ENCODE assay signal across 13 cellular contexts in the genomic region with DNA sequence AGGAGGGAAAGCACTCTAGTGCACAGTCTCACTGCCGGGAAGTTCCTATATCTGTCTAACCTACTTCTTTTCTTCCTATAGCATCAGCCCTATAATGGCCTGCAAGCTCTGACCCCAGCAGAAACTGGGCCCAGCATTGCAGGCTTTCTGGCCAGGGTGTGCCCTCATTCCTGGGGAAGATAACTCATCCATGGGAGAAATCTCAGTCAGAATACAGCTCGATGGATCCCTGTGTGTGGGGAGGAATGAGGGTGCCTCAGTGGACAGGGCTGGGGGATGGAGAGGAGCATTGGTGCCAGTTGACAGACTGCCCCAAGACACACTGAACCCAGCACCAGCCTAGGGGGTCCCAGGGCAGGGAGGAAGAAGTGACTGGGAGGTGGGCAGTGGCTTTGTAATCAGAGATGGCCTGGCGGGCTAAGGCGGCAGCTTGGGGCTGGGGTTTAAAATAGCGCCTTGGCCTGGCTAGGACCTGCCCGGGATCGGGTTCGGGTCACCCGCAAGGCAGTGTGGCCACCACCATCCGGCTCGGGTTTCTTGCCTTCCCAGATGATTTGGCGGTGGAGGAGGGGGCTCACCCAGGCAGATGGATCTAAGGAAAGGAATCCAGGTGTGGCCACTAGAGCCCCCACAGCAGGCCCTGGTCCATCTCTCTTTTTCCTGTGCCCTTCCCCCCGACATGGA. TPM values are rescaled to one million over a fixed set of nuclear protein-coding genes. Genes with fewer than 3 reads are reported as not detected.
A peak's percentile ranks its signal among the peaks of the same experiment; 100 is the strongest.
DNase-seq lines count a peak whose midpoint lies in the region; ATAC-seq and TF ChIP-seq lines count a peak whose summit lies in the region.
"Had no signal": no experiment of that assay in that cellular context is flagged by ENCODE, and none has a peak within 500 bp of the region (broad histone marks: within the 10 kb centered on the region; RNA-seq: fewer than 3 reads in every experiment).

No MANE protein-coding gene starts in this region.

- no peak for ATAC-seq in activated T-cell treated with anti-CD3 and anti-CD28 coated beads, Interleukin-2, amount 50 U/mL, for 72 hours (replicated peaks in 1 of 2)
- ATAC-seq in stimulated activated naive CD8-positive, alpha-beta T cell treated with anti-CD3 and anti-CD28 coated beads, Interleukin-15, amount 100 ng/mL, for 72 hours, result no peak
- ATAC-seq in omental fat pad (ENCODE audit: low FRiP score), result no peak
- ATAC-seq in HG02938 (IDR thresholded peaks at IDR 0.05; ENCODE audit: unreplicated experiment), result no peak

- H3K4me1 Mint-ChIP-seq in activated T-cell treated with anti-CD3 and anti-CD28 coated beads, Interleukin-2, amount 50 U/mL, for 24 hours (ENCODE audit: low read depth), result peaks cover 20% of the 10 kb centered on the region
- H3K4me1 Mint-ChIP-seq in activated T-cell treated with anti-CD3 and anti-CD28 coated beads, Interleukin-2, amount 50 U/mL, for 72 hours (ENCODE audit: low read depth), result peaks cover 17% of the 10 kb centered on the region
- H3K4me1 Mint-ChIP-seq in stimulated activated naive CD8-positive, alpha-beta T cell treated with anti-CD3 and anti-CD28 coated beads, Interleukin-15, amount 100 ng/mL, for 72 hours, result peaks cover 54% of the 10 kb centered on the region

- H3K4me3 Mint-ChIP-seq in activated T-cell treated with anti-CD3 and anti-CD28 coated beads, Interleukin-2, amount 50 U/mL, for 24 hours, result no peak overlapping the region
- no peak overlapping the region for H3K4me3 Mint-ChIP-seq in activated T-cell treated with anti-CD3 and anti-CD28 coated beads, Interleukin-2, amount 50 U/mL, for 72 hours
- no peak overlapping the region for H3K4me3 Mint-ChIP-seq in stimulated activated naive CD8-positive, alpha-beta T cell treated with anti-CD3 and anti-CD28 coated beads, Interleukin-15, amount 100 ng/mL, for 72 hours
- H3K4me3 Mint-ChIP-seq: immature natural killer cell had no signal

- peaks cover 6% of the 10 kb centered on the region for H3K36me3 Mint-ChIP-seq in activated T-cell treated with anti-CD3 and anti-CD28 coated beads, Interleukin-2, amount 50 U/mL, for 24 hours (ENCODE audit: low read depth)
- peaks cover 0 to 2% of the 10 kb centered on the region in 2 donors for H3K36me3 Mint-ChIP-seq in activated T-cell treated with anti-CD3 and anti-CD28 coated beads, Interleukin-2, amount 50 U/mL, for 72 hours (ENCODE audit: insufficient read depth in 2 of 2)
- H3K36me3 Mint-ChIP-seq: immature natural killer cell had no signal

- DNase-seq in activated T-cell treated with anti-CD3 and anti-CD28 coated beads, Interleukin-2, amount 50 U/mL, for 24 hours, result peak; percentile 30
- DNase-seq in activated T-cell treated with anti-CD3 and anti-CD28 coated beads, Interleukin-2, amount 50 U/mL, for 72 hours, result no peak
- peak; percentile 12 for DNase-seq in activated CD8-positive, alpha-beta memory T cell treated with anti-CD3 and anti-CD28 coated beads, Interleukin-2, amount 50 U/mL, for 4 hours
- peak; percentile 84 for DNase-seq in mesenteric fat pad (ENCODE audit: low spot score)
- DNase-seq in stimulated activated naive CD8-positive, alpha-beta T cell treated with anti-CD3 and anti-CD28 coated beads, Interleukin-15, amount 100 ng/mL, for 72 hours, result peak; percentile 3 to 6
- no peak for DNase-seq in omental fat pad (ENCODE audit: low spot score)
- no peak for DNase-seq in middle frontal gyrus (ENCODE audit: extremely low spot score, low spot score)
- DNase-seq: immature natural killer cell, NCI-H1048, NCI-H2227 treated with DMSO at 0.1 percent for 48 hours, RPMI8226, T-helper 9 cell had no signal

- no peaks in the 10 kb centered on the region for H3K9me3 Mint-ChIP-seq in activated T-cell treated with anti-CD3 and anti-CD28 coated beads, Interleukin-2, amount 50 U/mL, for 24 hours
- H3K9me3 Mint-ChIP-seq in activated T-cell treated with anti-CD3 and anti-CD28 coated beads, Interleukin-2, amount 50 U/mL, for 72 hours, result no peaks in the 10 kb centered on the region
- no peaks in the 10 kb centered on the region for H3K9me3 Mint-ChIP-seq in stimulated activated naive CD8-positive, alpha-beta T cell treated with anti-CD3 and anti-CD28 coated beads, Interleukin-15, amount 100 ng/mL, for 72 hours
- H3K9me3 Mint-ChIP-seq: immature natural killer cell had no signal

- peaks cover 5% of the 10 kb centered on the region for H3K27me3 Mint-ChIP-seq in activated T-cell treated with anti-CD3 and anti-CD28 coated beads, Interleukin-2, amount 50 U/mL, for 24 hours
- peaks cover 8% of the 10 kb centered on the region for H3K27me3 Mint-ChIP-seq in activated T-cell treated with anti-CD3 and anti-CD28 coated beads, Interleukin-2, amount 50 U/mL, for 72 hours (ENCODE audit: low read depth)
- H3K27me3 Mint-ChIP-seq in stimulated activated naive CD8-positive, alpha-beta T cell treated with anti-CD3 and anti-CD28 coated beads, Interleukin-15, amount 100 ng/mL, for 72 hours, result peaks cover 22% of the 10 kb centered on the region

- no peak overlapping the region for H3K27ac Mint-ChIP-seq in activated T-cell treated with anti-CD3 and anti-CD28 coated beads, Interleukin-2, amount 50 U/mL, for 24 hours
- H3K27ac Mint-ChIP-seq in activated T-cell treated with anti-CD3 and anti-CD28 coated beads, Interleukin-2, amount 50 U/mL, for 72 hours, result no peak overlapping the region
- peak overlapping the region in 1 of 2 donors; percentile 43 for H3K27ac Mint-ChIP-seq in stimulated activated naive CD8-positive, alpha-beta T cell treated with anti-CD3 and anti-CD28 coated beads, Interleukin-15, amount 100 ng/mL, for 72 hours

- no peak for TF ChIP-seq CTCF in omental fat pad (IDR thresholded peaks at IDR 0.05)

RNA-seq across cellular contexts. Expression of a gene that starts 7.6 kb away (rescaled TPM):
- total RNA-seq in activated T-cell treated with anti-CD3 and anti-CD28 coated beads, Interleukin-2, amount 50 U/mL, for 72 hours, result 1 to 10 TPM; 1.2 to 1.9 TPM
- 33.0 TPM for total RNA-seq in mesenteric fat pad
- 10 to 100 TPM; 14.9 to 27.3 (median 25.0) TPM for total RNA-seq in omental fat pad

Comparison
In these comparisons a context has a peak if more than half of its experiments do, and no peak if none do; other contexts are left out.
1. DNase-seq: peak in activated T-cell treated with anti-CD3 and anti-CD28 coated beads, Interleukin-2, amount 50 U/mL, for 24 hours (single experiment), activated CD8-positive, alpha-beta memory T cell treated with anti-CD3 and anti-CD28 coated beads, Interleukin-2, amount 50 U/mL, for 4 hours (single experiment), mesenteric fat pad (single experiment) and stimulated activated naive CD8-positive, alpha-beta T cell treated with anti-CD3 and anti-CD28 coated beads, Interleukin-15, amount 100 ng/mL, for 72 hours (2 of 2); none in activated T-cell treated with anti-CD3 and anti-CD28 coated beads, Interleukin-2, amount 50 U/mL, for 72 hours (0 of 2), omental fat pad (single experiment) and middle frontal gyrus (single experiment).
2. RNA of a gene that starts 7.6 kb away (total RNA-seq): 33.0 TPM in mesenteric fat pad (single experiment) and 14.9 to 27.3 TPM in omental fat pad; 1.2 to 1.9 TPM in activated T-cell treated with anti-CD3 and anti-CD28 coated beads, Interleukin-2, amount 50 U/mL, for 72 hours; every median in the first group is over 4 times any median in the second.